ENCODE assay signal across 14 cellular contexts in genomic region chr5:155148694-155149093, GRCh38.
"Had no signal": no experiment of that assay in that cellular context is flagged by ENCODE, and none has a peak within 500 bp of the region (broad histone marks: within the 10 kb centered on the region; RNA-seq: fewer than 3 reads in every experiment).

No MANE protein-coding gene starts in this region.

- H3K27ac ChIP-seq: breast epithelium, dorsolateral prefrontal cortex, prostate gland, right lobe of liver had no signal

- ATAC-seq: activated T-cell treated with anti-CD3 and anti-CD28 coated beads, Interleukin-2, amount 50 U/mL, for 72 hours; right lobe of liver; stimulated activated memory B cell treated with anti-CD40 and anti-IgM and Interleukin-4, amounts not matched to agents 10 μg/mL and 1 μg/mL and 100 μg/mL, for 72 hours had no signal

- H3K36me3 ChIP-seq: breast epithelium, prostate gland, right lobe of liver had no signal

- DNase-seq: activated CD4-positive, alpha-beta memory T cell treated with anti-CD3 and anti-CD28 coated beads, Interleukin-2, amount 10 ng/mL, durations not matched to agents 7 days and 5 days; activated CD4-positive, alpha-beta T cell treated with anti-CD3 and anti-CD28 coated beads for 1 hour; activated naive CD8-positive, alpha-beta T cell treated with anti-CD3 and anti-CD28 coated beads, Interleukin-2, amount 10 ng/mL, durations not matched to agents 7 days and 5 days; activated T-cell treated with anti-CD3 and anti-CD28 coated beads, Interleukin-2, amount 50 U/mL, for 72 hours; anterior cingulate cortex; dorsolateral prefrontal cortex; immature natural killer cell; occipital lobe; right lobe of liver; substantia nigra; T1000 had no signal

- H3K4me3 ChIP-seq: breast epithelium, dorsolateral prefrontal cortex, prostate gland, right lobe of liver had no signal

- H3K9me3 ChIP-seq: breast epithelium, prostate gland, right lobe of liver had no signal

- H3K4me1 ChIP-seq: breast epithelium, prostate gland, right lobe of liver had no signal

- H3K27me3 ChIP-seq: breast epithelium, dorsolateral prefrontal cortex, right lobe of liver had no signal
